ENCODE assay signal across 22 cellular contexts in the genomic region with DNA sequence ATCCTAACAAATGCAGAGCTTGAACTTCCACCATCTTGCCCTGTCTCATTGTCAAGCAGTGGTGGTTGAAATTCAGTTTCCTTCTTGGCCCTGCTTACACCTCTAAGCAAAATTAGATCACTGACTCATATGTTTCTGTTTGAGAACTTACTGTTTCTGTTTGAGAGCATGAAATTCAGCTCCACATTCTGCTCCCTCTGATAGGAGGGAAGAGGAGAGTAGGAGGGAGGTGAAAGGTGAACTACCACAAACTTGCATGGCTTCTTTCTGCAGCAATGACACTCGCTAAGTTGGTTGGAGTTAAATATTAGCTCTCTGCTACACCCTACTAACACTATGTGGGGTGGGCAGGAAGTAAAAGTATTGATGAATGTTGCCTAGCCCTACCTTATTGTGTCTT.
DNase-seq lines count a peak whose midpoint lies in the region; ATAC-seq lines count a peak whose summit lies in the region.
"Had no signal": no experiment of that assay in that cellular context is flagged by ENCODE, and none has a peak within 500 bp of the region (broad histone marks: within the 10 kb centered on the region; RNA-seq: fewer than 3 reads in every experiment).

No MANE protein-coding gene starts in this region.

- DNase-seq in mucosa of gallbladder (ENCODE audit: low spot score), result peak; percentile 42
- DNase-seq in stimulated activated CD4-positive, alpha-beta T cell treated with anti-CD3 and anti-CD28 coated beads, Interleukin-4, amount 100 ng/mL, for 24 hours, result no peak
- no peak for DNase-seq in NCI-H69 (lab: John Stamatoyannopoulos, UW)
- no peak for DNase-seq in DMS79 (lab: John Stamatoyannopoulos, UW)
- no peak for DNase-seq in UCSD-AML1 (lab: John Stamatoyannopoulos, UW; ENCODE audit: unreplicated experiment)
- DNase-seq: activated CD4-positive, alpha-beta T cell treated with anti-CD3 and anti-CD28 coated beads, Interleukin-2, amount 10 ng/mL, durations not matched to agents 7 days and 5 days; activated naive CD8-positive, alpha-beta T cell treated with anti-CD3 and anti-CD28 coated beads for 36 hours; cerebellar nuclear complex; KBM-7; left cardiac atrium; mesenchymal stem cell; naive thymus-derived CD4-positive, alpha-beta T cell; NCI-H2171 treated with DMSO at 0.1 percent for 48 hours; NCI-H526 treated with DMSO at 0.1 percent for 48 hours; spleen; stimulated activated CD4-positive, alpha-beta T cell treated with anti-CD3 and anti-CD28 coated beads, Interleukin-4, amount 100 ng/mL, for 1 hour; stimulated activated naive CD4-positive, alpha-beta T cell treated with Interleukin-2 at 50 U/mL for 16 hours; T-helper 17 cell had no signal

- ATAC-seq in GM18909 (IDR thresholded peaks at IDR 0.05; ENCODE audit: poor library complexity, unreplicated experiment), result peak; percentile 76
- ATAC-seq in HG02759 (IDR thresholded peaks at IDR 0.05; ENCODE audit: unreplicated experiment), result peak; percentile 88
- ATAC-seq in HG03439 (IDR thresholded peaks at IDR 0.05; ENCODE audit: unreplicated experiment), result peak; percentile 83
- ATAC-seq: activated T-helper 17 cell treated with anti-CD3 and anti-CD28 coated beads, Interleukin-2, amount 50 U/mL, for 72 hours; left cardiac atrium; naive thymus-derived CD4-positive, alpha-beta T cell; T-helper 17 cell had no signal
